In genomic region chr7:40199076-40199802, GRCh38 we compare ENCODE assay signal across 9 cellular contexts.
DNase-seq lines count a peak whose midpoint lies in the region; ATAC-seq, FAIRE-seq and TF ChIP-seq lines count a peak whose summit lies in the region.
"Had no signal": no experiment of that assay in that cellular context is flagged by ENCODE, and none has a peak within 500 bp of the region (broad histone marks: within the 10 kb centered on the region; RNA-seq: fewer than 3 reads in every experiment).

No MANE protein-coding gene starts in this region.

- H3K27me3 ChIP-seq in Panc1 (ENCODE audit: control insufficient read depth, insufficient read depth, low read length) (no peaks in the 10 kb centered on the region), skeletal muscle satellite cell (ENCODE audit: control insufficient read depth, insufficient read depth, low read length) (no peaks in the 10 kb centered on the region)
- H3K27me3 ChIP-seq: BLaER1 treated with 17β-estradiol and CSF1 and Interleukin-3, amounts not matched to agents 10 nM and 100 nM had no signal

- no peak overlapping the region for H3K27ac Mint-ChIP-seq in naive thymus-derived CD8-positive, alpha-beta T cell

- no peaks in the 10 kb centered on the region for H3K4me1 Mint-ChIP-seq in naive thymus-derived CD8-positive, alpha-beta T cell

- peaks cover 0 to 8% (median 7%) of the 10 kb centered on the region in 3 donors for H3K36me3 Mint-ChIP-seq in naive thymus-derived CD8-positive, alpha-beta T cell

- no peak overlapping the region for H3K27ac ChIP-seq in Panc1 (ENCODE audit: low read length)
- H3K27ac ChIP-seq: BLaER1 treated with 17β-estradiol and CSF1 and Interleukin-3, amounts not matched to agents 10 nM and 100 nM had no signal

- no peaks in the 10 kb centered on the region for H3K9me3 Mint-ChIP-seq in naive thymus-derived CD8-positive, alpha-beta T cell

- DNase-seq in NCI-H748 (lab: John Stamatoyannopoulos, UW; ENCODE audit: unreplicated experiment) (peak; percentile 2), NCI-H748 treated with DMSO at 0.1 percent for 48 hours (lab: John Stamatoyannopoulos, UW) (no peak), Panc1 (ENCODE audit: low read depth, low spot score) (no peak), fibroblast of mammary gland (ENCODE audit: low read depth) (peak; percentile 85), NCI-H2081 (lab: John Stamatoyannopoulos, UW) (no peak), frontal cortex (ENCODE audit: low spot score in 2 of 2) (no peak)
- no peak for DNase-seq in naive thymus-derived CD8-positive, alpha-beta T cell

- no peak for ATAC-seq in Panc1
- no peak for ATAC-seq in naive thymus-derived CD8-positive, alpha-beta T cell

- H3K4me2 ChIP-seq in skeletal muscle satellite cell (ENCODE audit: low read length), result no peak overlapping the region
- H3K4me2 ChIP-seq: BLaER1 treated with 17β-estradiol and CSF1 and Interleukin-3, amounts not matched to agents 10 nM and 100 nM had no signal

- intact Hi-C loops in Panc1 (cut with micrococcal nuclease; ENCODE audit: unreplicated experiment), result no loop called here

- peak; percentile 55; the same call in 1 of the 2 replicates for TF ChIP-seq CTCF in Panc1 (IDR thresholded peaks at IDR 0.05)
- peak; percentile 67 for TF ChIP-seq CTCF in fibroblast of mammary gland (conservative IDR thresholded peaks at IDR 0.05; ENCODE audit: control insufficient read depth, insufficient read depth, low read depth, low read length)

- peak overlapping the region; percentile 81 for H3K9ac ChIP-seq in skeletal muscle satellite cell (ENCODE audit: low read depth, low read length)
- H3K9ac ChIP-seq: BLaER1 treated with 17β-estradiol and CSF1 and Interleukin-3, amounts not matched to agents 10 nM and 100 nM had no signal

- H3K27me3 Mint-ChIP-seq in naive thymus-derived CD8-positive, alpha-beta T cell, result no peaks in the 10 kb centered on the region

- in situ Hi-C loops in Panc1 (cut with HindIII; ENCODE audit: low pct_unique_long_range_greater_than_20kb, low sequenced_read_pairs), result no loop called here

- FAIRE-seq in frontal cortex (lab: Jason Lieb, UNC), result no peak

- POLR2A ChIA-PET in Panc1 (lab: Charles Lee), result no interaction called here
- POLR2A ChIA-PET in naive thymus-derived CD8-positive, alpha-beta T cell (lab: Charles Lee), result no interaction called here

- no TSS peak for BruUV-seq in Panc1 (replicated peaks; lab: Mats Ljungman, UMichigan)

- H3K4me3 Mint-ChIP-seq in naive thymus-derived CD8-positive, alpha-beta T cell, result no peak overlapping the region

- H3K4me1 ChIP-seq in Panc1 (ENCODE audit: control insufficient read depth, insufficient read depth, low read length) (no peaks in the 10 kb centered on the region), skeletal muscle satellite cell (ENCODE audit: control insufficient read depth, insufficient read depth, low read length) (peaks cover 55% of the 10 kb centered on the region)
- H3K4me1 ChIP-seq: BLaER1 treated with 17β-estradiol and CSF1 and Interleukin-3, amounts not matched to agents 10 nM and 100 nM had no signal

- H3K36me3 ChIP-seq in Panc1 (ENCODE audit: control insufficient read depth, insufficient read depth, low read length), result no peaks in the 10 kb centered on the region
- no peaks in the 10 kb centered on the region for H3K36me3 ChIP-seq in skeletal muscle satellite cell (ENCODE audit: insufficient read depth, low read length)
- H3K36me3 ChIP-seq: BLaER1 treated with 17β-estradiol and CSF1 and Interleukin-3, amounts not matched to agents 10 nM and 100 nM had no signal

- CTCF ChIA-PET in Panc1 (lab: Charles Lee), result interaction anchor here (0.6 to 0.7 kb wide), 2 partner anchors 23 to 57 kb away, joined by 3 read pairs; no protein-coding TSS in a partner anchor

- no peak overlapping the region for H3K4me3 ChIP-seq in Panc1 (ENCODE audit: low read depth in 2 of 2, low read length in 2 of 2)
- H3K4me3 ChIP-seq in fibroblast of mammary gland (ENCODE audit: control insufficient read depth, low read depth, low read length), result no peak overlapping the region
- H3K4me3 ChIP-seq in skeletal muscle satellite cell (ENCODE audit: low read length), result no peak overlapping the region
- H3K4me3 ChIP-seq: BLaER1 treated with 17β-estradiol and CSF1 and Interleukin-3, amounts not matched to agents 10 nM and 100 nM had no signal

- no peaks in the 10 kb centered on the region for H3K9me3 ChIP-seq in Panc1 (ENCODE audit: control insufficient read depth, insufficient read depth, low read depth, low read length)
- H3K9me3 ChIP-seq in skeletal muscle satellite cell (replicated peaks; ENCODE audit: low read length), result no peaks in the 10 kb centered on the region
- H3K9me3 ChIP-seq: BLaER1 treated with 17β-estradiol and CSF1 and Interleukin-3, amounts not matched to agents 10 nM and 100 nM had no signal

Comparison
In these comparisons a context has a peak if more than half of its experiments do, and no peak if none do; other contexts are left out.
1. DNase-seq: peak in NCI-H748 (single experiment) and fibroblast of mammary gland (single experiment); none in NCI-H748 treated with DMSO at 0.1 percent for 48 hours (single experiment), Panc1 (single experiment), naive thymus-derived CD8-positive, alpha-beta T cell (0 of 10), NCI-H2081 (0 of 2) and frontal cortex (0 of 2).